ENCODE assay signal across 9 cellular contexts in genomic region chr3:184299488-184300376, GRCh38. TPM values are rescaled to one million over a fixed set of nuclear protein-coding genes. Genes with fewer than 3 reads are reported as not detected.
DNase-seq lines count a peak whose midpoint lies in the region; ATAC-seq and TF ChIP-seq lines count a peak whose summit lies in the region.
"Had no signal": no experiment of that assay in that cellular context is flagged by ENCODE, and none has a peak within 500 bp of the region (broad histone marks: within the 10 kb centered on the region; RNA-seq: fewer than 3 reads in every experiment).

No MANE protein-coding gene starts in this region.

- ATAC-seq in foreskin keratinocyte (peak; percentile 28), HG03280 (IDR thresholded peaks at IDR 0.05; ENCODE audit: unreplicated experiment) (no peak), HG02798 (IDR thresholded peaks at IDR 0.05; ENCODE audit: poor library complexity, unreplicated experiment) (no peak)

- intact Hi-C loops in cardiac septum (cut with DNase I), result loop anchor here (1.0 to 5.0 kb wide), 3 partner anchors 15 to 112 kb away; partner anchors contain the start of genes ABCF3, EEF1AKMT4 and EIF4G1

- H3K9me3 ChIP-seq in cardiac muscle cell (ENCODE audit: low read depth), result no peaks in the 10 kb centered on the region
- no peaks in the 10 kb centered on the region for H3K9me3 ChIP-seq in WERI-Rb-1 (ENCODE audit: severe bottlenecking)

- H3K27ac ChIP-seq in cardiac muscle cell (peak overlapping the region; percentile 79), WERI-Rb-1 (peak overlapping the region; percentile 72), foreskin keratinocyte (peak overlapping the region; percentile 57), skin epidermis (peak overlapping the region; percentile 15 to 92 (median 84))

- H3K4me1 ChIP-seq in cardiac muscle cell (ENCODE audit: low read depth) (peaks cover 9% of the 10 kb centered on the region), foreskin keratinocyte (peaks cover 12% of the 10 kb centered on the region)

- H3K4me3 ChIP-seq in cardiac muscle cell, result peak overlapping the region; percentile 72
- H3K4me3 ChIP-seq in WERI-Rb-1 (ENCODE audit: low read depth, low read length), result peak overlapping the region; percentile 64
- peak overlapping the region; percentile 71 to 95 (median 87) for H3K4me3 ChIP-seq in skin epidermis

- H3K27me3 ChIP-seq in cardiac muscle cell (no peaks in the 10 kb centered on the region), WERI-Rb-1 (ENCODE audit: insufficient read depth, low read depth, severe bottlenecking) (no peaks in the 10 kb centered on the region), foreskin keratinocyte (no peaks in the 10 kb centered on the region)

- H3K36me3 ChIP-seq in cardiac muscle cell (peaks cover 42% of the 10 kb centered on the region), WERI-Rb-1 (peaks cover 48% of the 10 kb centered on the region)

- DNase-seq in cardiac muscle cell (ENCODE audit: low read depth in 1 of 2, low spot score in 1 of 2), result peak in 1 of 2 donors; percentile 32
- no peak for DNase-seq in cardiac septum (ENCODE audit: low spot score)
- no peak for DNase-seq in WERI-Rb-1
- peak; percentile 22 to 44 for DNase-seq in foreskin keratinocyte
- no peak for DNase-seq in NCI-H510A (lab: John Stamatoyannopoulos, UW)

- TF ChIP-seq CTCF in cardiac muscle cell (IDR thresholded peaks at IDR 0.05; ENCODE audit: low read depth, low read length) (no peak), WERI-Rb-1 (IDR thresholded peaks at IDR 0.05; ENCODE audit: low read depth, low read length) (no peak), foreskin keratinocyte (conservative IDR thresholded peaks at IDR 0.05) (no peak)

RNA-seq across cellular contexts. Expression of gene PSMD2, which starts 0.7 kb away (rescaled TPM):
- 314 and 456 TPM in 2 replicates for total RNA-seq in cardiac muscle cell
- polyA plus RNA-seq in cardiac muscle cell, result 390 and 464 TPM in 2 replicates
- total RNA-seq in cardiac septum, result 217 TPM
- 838 and 935 TPM in 2 replicates for total RNA-seq in foreskin keratinocyte
- 551 and 627 TPM in 2 replicates for polyA plus RNA-seq in foreskin keratinocyte

RNA-seq across cellular contexts. Expression of gene EIF4G1, which starts 14.7 kb away (rescaled TPM):
- 269 and 275 TPM in 2 replicates for total RNA-seq in cardiac muscle cell
- polyA plus RNA-seq in cardiac muscle cell, result 166 and 184 TPM in 2 replicates
- total RNA-seq in cardiac septum, result 284 TPM
- 467 and 485 TPM in 2 replicates for total RNA-seq in foreskin keratinocyte
- 344 and 350 TPM in 2 replicates for polyA plus RNA-seq in foreskin keratinocyte

RNA-seq across cellular contexts. Expression of gene ECE2, which starts 23.9 kb away (rescaled TPM):
- not detected in 2 replicates for total RNA-seq in cardiac muscle cell
- polyA plus RNA-seq in cardiac muscle cell, result not detected in 2 replicates
- 0.19 TPM for total RNA-seq in cardiac septum
- not detected in 2 replicates for total RNA-seq in foreskin keratinocyte
- not detected in 2 replicates for polyA plus RNA-seq in foreskin keratinocyte
- total RNA-seq: pulmonary artery endothelial cell had no signal

RNA-seq across cellular contexts. Expression of gene FAM131A, which starts 37.7 kb away (rescaled TPM):
- total RNA-seq in cardiac muscle cell (22.1 and 34.3 TPM in 2 replicates), cardiac septum (43.3 TPM), foreskin keratinocyte (13.3 and 14.6 TPM in 2 replicates)
- polyA plus RNA-seq in cardiac muscle cell (9.6 and 16.0 TPM in 2 replicates), foreskin keratinocyte (11.6 and 11.7 TPM in 2 replicates)

RNA-seq across cellular contexts. Expression of gene CAMK2N2, which starts 38.4 kb away (rescaled TPM):
- total RNA-seq in cardiac muscle cell (not detected in 2 replicates), cardiac septum (0.30 TPM), foreskin keratinocyte (0.17 and 0.42 TPM in 2 replicates)
- polyA plus RNA-seq in cardiac muscle cell (0.27 TPM in 1 of 2 replicates, not detected in the other), foreskin keratinocyte (0.91 and 0.99 TPM in 2 replicates)
- total RNA-seq: pulmonary artery endothelial cell had no signal

Comparison
In these comparisons a context has a peak if more than half of its experiments do, and no peak if none do; other contexts are left out.
1. DNase-seq: peak in foreskin keratinocyte (2 of 2); none in cardiac septum (single experiment), WERI-Rb-1 (single experiment) and NCI-H510A (single experiment).
2. Peak in every context shown above with its lines, with median percentiles within 50 percentile points of each other: H3K27ac ChIP-seq and H3K4me3 ChIP-seq.